15 cellular contexts compared by ENCODE assay signal in the genomic region with DNA sequence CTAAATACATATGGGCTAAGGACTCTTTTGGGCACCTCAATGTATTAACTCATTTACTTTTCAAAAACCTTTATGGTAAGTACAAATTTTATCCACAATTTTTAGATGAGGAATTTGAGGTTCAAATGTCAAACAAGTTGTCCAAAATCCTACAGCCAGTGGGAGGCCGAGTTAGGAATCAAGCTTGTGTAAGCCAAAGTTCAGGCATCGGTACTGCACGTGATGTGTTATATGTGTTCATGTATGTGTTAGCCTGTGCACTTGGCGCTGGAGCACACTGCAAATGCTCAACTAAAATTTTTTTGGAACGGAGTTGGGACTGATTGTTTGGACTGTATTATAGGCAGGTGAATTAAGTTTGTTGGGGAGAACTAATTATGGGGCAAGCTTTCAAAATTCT.
"Had no signal": no experiment of that assay in that cellular context is flagged by ENCODE, and none has a peak within 500 bp of the region (broad histone marks: within the 10 kb centered on the region; RNA-seq: fewer than 3 reads in every experiment).

No MANE protein-coding gene starts in this region.

- ATAC-seq: stimulated activated naive CD8-positive, alpha-beta T cell treated with anti-CD3 and anti-CD28 coated beads, Interleukin-15, amount 100 ng/mL, for 72 hours had no signal

- H3K27ac ChIP-seq: esophagus muscularis mucosa, thoracic aorta, VCaP had no signal

- H3K27me3 ChIP-seq: esophagus muscularis mucosa had no signal

- H3K27me3 Mint-ChIP-seq: stimulated activated naive CD8-positive, alpha-beta T cell treated with anti-CD3 and anti-CD28 coated beads, Interleukin-15, amount 100 ng/mL, for 72 hours had no signal

- H3K27ac Mint-ChIP-seq: T-helper 1 cell treated with Interleukin-12 subunit alpha and Interleukin-12 subunit beta and Interleukin-4 antibody, amounts not matched to agents 30 μg/mL and 1 μg/mL, for 36 hours had no signal

- H3K9me3 ChIP-seq: esophagus muscularis mucosa, thoracic aorta had no signal

- H3K36me3 ChIP-seq: thoracic aorta had no signal

- H3K4me3 Mint-ChIP-seq: stimulated activated naive CD8-positive, alpha-beta T cell treated with anti-CD3 and anti-CD28 coated beads, Interleukin-15, amount 100 ng/mL, for 72 hours; T-helper 1 cell treated with Interleukin-12 subunit alpha and Interleukin-12 subunit beta and Interleukin-4 antibody, amounts not matched to agents 30 μg/mL and 1 μg/mL, for 36 hours had no signal

- H3K4me3 ChIP-seq: esophagus muscularis mucosa, thoracic aorta had no signal

- H3K9me3 Mint-ChIP-seq: stimulated activated naive CD8-positive, alpha-beta T cell treated with anti-CD3 and anti-CD28 coated beads, Interleukin-15, amount 100 ng/mL, for 72 hours; T-helper 1 cell treated with Interleukin-12 subunit alpha and Interleukin-12 subunit beta and Interleukin-4 antibody, amounts not matched to agents 30 μg/mL and 1 μg/mL, for 36 hours had no signal

- DNase-seq: activated CD4-positive, alpha-beta T cell treated with anti-CD3 and anti-CD28 coated beads for 1 hour; activated CD8-positive, alpha-beta memory T cell treated with anti-CD3 and anti-CD28 coated beads for 24 hours; activated CD8-positive, alpha-beta memory T cell treated with anti-CD3 and anti-CD28 coated beads, Interleukin-2, amount 50 U/mL, for 48 hours; activated effector memory CD4-positive, alpha-beta T cell treated with Interleukin-2 at 50 U/mL for 16 hours; activated naive CD4-positive, alpha-beta T cell treated with anti-CD3 and anti-CD28 coated beads, Interleukin-2, amount 50 U/mL, for 16 hours; activated T-cell treated with anti-CD3 and anti-CD28 coated beads, Interleukin-2, amount 50 U/mL, for 48 hours; effector CD4-positive, alpha-beta T cell; mammary epithelial cell; midbrain; stimulated activated CD4-positive, alpha-beta T cell treated with anti-CD3 and anti-CD28 coated beads, Interleukin-2, amount 100 ng/mL, for 24 hours; stimulated activated naive CD8-positive, alpha-beta T cell treated with anti-CD3 and anti-CD28 coated beads, Interleukin-15, amount 100 ng/mL, for 72 hours had no signal
